In the genomic region with DNA sequence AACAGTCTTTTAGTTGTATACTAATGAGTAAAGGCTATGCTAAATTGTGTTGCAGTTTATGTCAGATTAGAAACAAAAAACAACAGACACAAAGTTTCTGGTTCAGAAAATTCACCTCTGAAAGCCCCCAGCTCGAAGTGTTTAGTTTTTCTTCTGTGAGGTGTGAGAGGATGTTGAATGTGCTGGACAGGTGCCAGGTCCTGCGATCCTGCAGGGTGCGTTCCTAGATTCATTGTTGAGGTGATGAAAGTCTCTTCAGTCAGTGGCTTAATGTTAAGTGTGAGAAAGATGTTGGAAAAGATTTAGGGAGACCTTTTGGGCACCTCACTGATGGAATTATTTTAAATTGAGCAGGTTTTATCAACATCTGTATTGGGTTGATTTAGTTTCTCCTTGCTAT, we compare ENCODE assay signal across 23 cellular contexts.
"Had no signal": no experiment of that assay in that cellular context is flagged by ENCODE, and none has a peak within 500 bp of the region (broad histone marks: within the 10 kb centered on the region; RNA-seq: fewer than 3 reads in every experiment).

No MANE protein-coding gene starts in this region.

- DNase-seq: activated CD4-positive, alpha-beta T cell treated with anti-CD3 and anti-CD28 coated beads for 36 hours; activated CD4-positive, alpha-beta T cell treated with anti-CD3 and anti-CD28 coated beads, Interleukin-2, amount 50 U/mL, for 48 hours; activated naive CD8-positive, alpha-beta T cell treated with anti-CD3 and anti-CD28 coated beads, Interleukin-2, amount 10 ng/mL, durations not matched to agents 7 days and 5 days; amygdala; colonic mucosa; gastrocnemius medialis; head of caudate nucleus; immature natural killer cell; kidney glomerular epithelial cell; left ventricle myocardium superior; occipital lobe; stimulated activated naive B cell treated with anti-CD40 and anti-IgM and Interleukin-4, amounts not matched to agents 10 μg/mL and 1 μg/mL and 100 μg/mL, for 72 hours; upper lobe of left lung had no signal

- H3K4me3 ChIP-seq: colonic mucosa, gastrocnemius medialis, thoracic aorta, upper lobe of left lung had no signal

- FAIRE-seq: endometrium, TTC549 had no signal

- H3K4me1 Mint-ChIP-seq: activated naive CD8-positive, alpha-beta T cell treated with anti-CD3 and anti-CD28 coated beads, Interleukin-2, amount 10 ng/mL, durations not matched to agents 7 days and 5 days; central memory CD8-positive, alpha-beta T cell; immature natural killer cell had no signal

- ATAC-seq: activated CD4-positive, alpha-beta T cell treated with anti-CD3 and anti-CD28 coated beads for 36 hours; esophagus mucosa; gastrocnemius medialis; left ventricle myocardium superior; stimulated activated naive B cell treated with anti-CD40 and anti-IgM and Interleukin-4, amounts not matched to agents 10 μg/mL and 1 μg/mL and 100 μg/mL, for 72 hours; WTC11 had no signal

- H3K4me3 Mint-ChIP-seq: activated CD4-positive, alpha-beta T cell treated with anti-CD3 and anti-CD28 coated beads for 36 hours; activated naive CD8-positive, alpha-beta T cell treated with anti-CD3 and anti-CD28 coated beads, Interleukin-2, amount 10 ng/mL, durations not matched to agents 7 days and 5 days; activated T-helper 1 cell treated with anti-CD3 and anti-CD28 coated beads, Interleukin-12 subunit alpha, Interleukin-12 subunit beta, Interleukin-2, Interleukin-4 antibody, amounts not matched to agents 30 ng/mL and 10 ng/mL and 1 ng/mL, durations not matched to agents 14 hours and 24 hours and 36 hours; brain; central memory CD8-positive, alpha-beta T cell; immature natural killer cell; memory B cell; stimulated activated naive B cell treated with anti-CD40 and anti-IgM and Interleukin-4, amounts not matched to agents 10 μg/mL and 1 μg/mL and 100 μg/mL, for 72 hours; T-helper 2 cell treated with Interferon-gamma antibody and Interleukin-4, amounts not matched to agents 5 μg/mL and 100 μg/mL, for 36 hours; WTC11 had no signal

- H3K9me3 Mint-ChIP-seq: activated naive CD8-positive, alpha-beta T cell treated with anti-CD3 and anti-CD28 coated beads, Interleukin-2, amount 10 ng/mL, durations not matched to agents 7 days and 5 days; activated T-helper 1 cell treated with anti-CD3 and anti-CD28 coated beads, Interleukin-12 subunit alpha, Interleukin-12 subunit beta, Interleukin-2, Interleukin-4 antibody, amounts not matched to agents 30 ng/mL and 10 ng/mL and 1 ng/mL, durations not matched to agents 14 hours and 24 hours and 36 hours; brain; central memory CD8-positive, alpha-beta T cell; T-helper 2 cell treated with Interferon-gamma antibody and Interleukin-4, amounts not matched to agents 5 μg/mL and 100 μg/mL, for 36 hours; WTC11 had no signal

- H3K36me3 Mint-ChIP-seq: activated naive CD8-positive, alpha-beta T cell treated with anti-CD3 and anti-CD28 coated beads, Interleukin-2, amount 10 ng/mL, durations not matched to agents 7 days and 5 days; brain; immature natural killer cell; memory B cell; stimulated activated naive B cell treated with anti-CD40 and anti-IgM and Interleukin-4, amounts not matched to agents 10 μg/mL and 1 μg/mL and 100 μg/mL, for 72 hours; WTC11 had no signal

- H3K27me3 Mint-ChIP-seq: activated CD4-positive, alpha-beta T cell treated with anti-CD3 and anti-CD28 coated beads for 36 hours; brain; memory B cell; stimulated activated naive B cell treated with anti-CD40 and anti-IgM and Interleukin-4, amounts not matched to agents 10 μg/mL and 1 μg/mL and 100 μg/mL, for 72 hours had no signal
